ENCODE assay signal across 27 cellular contexts in the genomic region with DNA sequence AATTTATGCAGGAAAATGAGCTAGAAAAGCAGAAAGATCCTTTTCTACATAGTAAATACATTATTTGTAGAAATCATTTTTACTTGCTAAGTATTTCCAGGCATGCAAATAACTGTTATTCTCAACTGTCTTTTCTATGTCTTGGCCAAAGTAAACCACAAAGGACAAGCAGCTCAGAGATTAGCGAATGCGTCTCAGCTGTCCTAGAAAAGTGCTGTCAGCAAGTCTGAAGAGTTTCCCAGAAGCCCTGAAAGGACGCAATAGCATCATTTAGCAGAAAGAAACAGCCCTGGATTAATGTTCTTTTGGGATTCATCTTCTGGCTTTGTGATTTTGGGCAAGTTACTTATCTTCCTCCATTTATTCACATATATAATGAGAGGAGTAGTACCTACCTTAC.
"Had no signal": no experiment of that assay in that cellular context is flagged by ENCODE, and none has a peak within 500 bp of the region (broad histone marks: within the 10 kb centered on the region; RNA-seq: fewer than 3 reads in every experiment).

No MANE protein-coding gene starts in this region.

- H3K27ac ChIP-seq: ascending aorta, body of pancreas, KMS-11, VCaP had no signal

- H3K9me3 ChIP-seq: ascending aorta, body of pancreas had no signal

- H3K27me3 ChIP-seq: ascending aorta, body of pancreas had no signal

- H3K4me2 ChIP-seq: KMS-11 had no signal

- H3K36me3 ChIP-seq: ascending aorta had no signal

- DNase-seq: activated CD4-positive, alpha-beta memory T cell treated with anti-CD3 and anti-CD28 coated beads for 36 hours; activated CD4-positive, alpha-beta T cell treated with anti-CD3 and anti-CD28 coated beads, Interleukin-2, amount 10 ng/mL, durations not matched to agents 7 days and 5 days; activated CD4-positive, CD25-positive, alpha-beta regulatory T cell; activated CD8-positive, alpha-beta memory T cell treated with anti-CD3 and anti-CD28 coated beads for 24 hours; activated effector memory CD4-positive, alpha-beta T cell treated with anti-CD3 and anti-CD28 coated beads, Interleukin-2, amount 50 U/mL, for 16 hours; activated naive CD4-positive, alpha-beta T cell treated with Interleukin-2 at 50 U/mL for 16 hours; activated naive CD8-positive, alpha-beta T cell treated with anti-CD3 and anti-CD28 coated beads, Interleukin-2, amount 50 U/mL, for 24 hours; activated T-cell treated with anti-CD3 and anti-CD28 coated beads, Interleukin-2, amount 50 U/mL, for 4 hours; amniotic stem cell; body of pancreas; MM.1S; NCI-H1105; NCI-H1436 treated with DMSO at 0.1 percent for 48 hours; NCI-H187; NCI-H2081; NCI-H510A treated with DMSO at 0.1 percent for 48 hours; NCI-H69; NK-92 treated with Interleukin-12 subunit alpha and Interleukin-12 subunit beta, amount 100 ng/mL, for 24 hours; OCI-M1; SIG-M5; T-helper 17 cell; T1000 had no signal

- H3K4me3 ChIP-seq: ascending aorta, body of pancreas had no signal

- ATAC-seq: activated naive CD4-positive, alpha-beta T cell treated with anti-CD3 and anti-CD28 coated beads, Interleukin-2, amount 50 U/mL, for 72 hours; activated naive CD8-positive, alpha-beta T cell treated with anti-CD3 and anti-CD28 coated beads, Interleukin-2, amount 50 U/mL, for 24 hours; activated T-cell treated with anti-CD3 and anti-CD28 coated beads, Interleukin-2, amount 50 U/mL, for 4 hours; body of pancreas; Panc1; T-helper 17 cell had no signal

- H3K9ac ChIP-seq: KMS-11 had no signal
